Comparison of ENCODE assay signal across 12 cellular contexts in the genomic region with DNA sequence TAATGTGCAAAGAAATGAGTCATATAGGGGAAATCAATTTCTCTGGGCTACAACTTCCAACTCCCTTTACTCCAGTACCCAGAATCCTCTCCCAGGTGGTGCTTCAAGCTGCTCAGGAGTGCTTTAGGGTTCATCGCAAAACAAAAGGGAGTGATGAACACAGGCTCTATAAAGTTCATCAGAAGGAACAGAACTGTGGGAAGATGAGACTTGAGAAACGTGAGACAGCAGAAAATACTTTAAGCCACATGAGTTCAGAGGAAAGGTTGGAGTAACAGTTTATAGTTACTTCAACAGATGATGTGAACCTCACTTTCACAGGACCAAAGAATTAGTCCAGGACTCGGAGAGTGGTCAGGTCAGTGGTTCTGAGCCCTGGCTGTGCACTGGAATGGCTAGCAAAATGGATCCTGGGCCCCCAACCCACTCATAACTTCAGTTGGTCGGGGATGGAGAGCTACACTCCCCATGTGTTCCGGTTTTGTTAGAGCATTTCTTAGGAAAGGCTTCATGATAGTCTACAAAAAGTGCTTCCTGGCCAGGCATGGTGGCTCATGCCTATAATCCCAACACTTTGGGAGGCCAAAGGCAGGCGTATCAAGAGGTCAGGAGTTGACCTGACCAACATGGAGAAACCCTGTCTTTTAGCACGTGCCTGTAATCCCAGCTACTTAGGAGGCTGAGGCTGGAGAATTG. TPM values are rescaled to one million over a fixed set of nuclear protein-coding genes. Genes with fewer than 3 reads are reported as not detected.
DNase-seq lines count a peak whose midpoint lies in the region; ATAC-seq, FAIRE-seq and TF ChIP-seq lines count a peak whose summit lies in the region.
"Had no signal": no experiment of that assay in that cellular context is flagged by ENCODE, and none has a peak within 500 bp of the region (broad histone marks: within the 10 kb centered on the region; RNA-seq: fewer than 3 reads in every experiment).

No MANE protein-coding gene starts in this region.

- CTCF ChIA-PET in SK-N-SH (lab: Yijun Ruan, JAX), result interaction anchor here (1.6 kb wide), 1 partner anchor 143 kb away, joined by 5 read pairs; no protein-coding TSS in a partner anchor

- peak overlapping the region; percentile 99 for H3K4me3 Mint-ChIP-seq in neural crest cell
- H3K4me3 Mint-ChIP-seq: T-cell had no signal

- H3K9me3 ChIP-seq in SK-N-SH, result no peaks in the 10 kb centered on the region
- peaks cover 18% of the 10 kb centered on the region for H3K9me3 ChIP-seq in WERI-Rb-1 (ENCODE audit: severe bottlenecking)

- H3K27ac ChIP-seq in SK-N-SH (ENCODE audit: low read depth in 2 of 2, low read length in 1 of 2), result peak overlapping the region; percentile 8 to 77; a peak in 2 of 4 replicates
- H3K27ac ChIP-seq in WERI-Rb-1, result no peak overlapping the region

- H3K79me2 ChIP-seq in SK-N-SH (ENCODE audit: insufficient read depth), result peaks cover 48% of the 10 kb centered on the region

- peaks cover 5 to 29% of the 10 kb centered on the region in 2 experiments for H3K4me1 ChIP-seq in SK-N-SH (ENCODE audit: control insufficient read depth in 1 of 2, insufficient read depth in 2 of 2, low read depth in 1 of 2, low read length in 1 of 2)

- H3K27me3 ChIP-seq in SK-N-SH (ENCODE audit: insufficient read depth) (no peaks in the 10 kb centered on the region), WERI-Rb-1 (ENCODE audit: insufficient read depth, low read depth, severe bottlenecking) (no peaks in the 10 kb centered on the region)

- WGBS in SK-N-SH (ENCODE audit: low lambda C conversion rate), result 92% methylated on average over 6 of the region's 7 CpGs

- peaks cover 78% of the 10 kb centered on the region for H3K36me3 Mint-ChIP-seq in neural crest cell (ENCODE audit: low read depth)

- H3K36me3 ChIP-seq in SK-N-SH (replicated peaks in 1 of 2; ENCODE audit: control insufficient read depth in 1 of 2, insufficient read depth in 2 of 2, low read length in 1 of 2) (peaks cover 58 to 61% of the 10 kb centered on the region in 2 experiments), WERI-Rb-1 (peaks cover 93% of the 10 kb centered on the region)

- H3K9ac ChIP-seq in SK-N-SH, result no peak overlapping the region

- no peak overlapping the region for H3K4me3 ChIP-seq in SK-N-SH (ENCODE audit: low read depth in 2 of 2, low read length in 1 of 2)
- H3K4me3 ChIP-seq in WERI-Rb-1 (ENCODE audit: low read depth, low read length), result no peak overlapping the region

- peaks cover 90% of the 10 kb centered on the region for H3F3A ChIP-seq in SK-N-SH (replicated peaks; ENCODE audit: insufficient read depth)

- peaks cover 5% of the 10 kb centered on the region for H3K9me3 Mint-ChIP-seq in neural crest cell
- H3K9me3 Mint-ChIP-seq: T-cell had no signal

- TF ChIP-seq CTCF in SK-N-SH (IDR thresholded peaks at IDR 0.05) (no peak), neural crest cell (conservative IDR thresholded peaks at IDR 0.05) (no peak), WERI-Rb-1 (IDR thresholded peaks at IDR 0.05; ENCODE audit: low read depth, low read length) (no peak)

- peaks cover 40% of the 10 kb centered on the region for H3K4me1 Mint-ChIP-seq in neural crest cell

- peaks cover 2% of the 10 kb centered on the region for H3K27me3 Mint-ChIP-seq in neural crest cell (ENCODE audit: low read depth)
- H3K27me3 Mint-ChIP-seq: T-cell had no signal

- no peak overlapping the region for H3K27ac Mint-ChIP-seq in neural crest cell (ENCODE audit: unreplicated experiment)

- H3K9me2 ChIP-seq in SK-N-SH, result no peaks in the 10 kb centered on the region

- peaks cover 59% of the 10 kb centered on the region for H4K20me1 ChIP-seq in SK-N-SH (ENCODE audit: insufficient read depth)

- no peak overlapping the region for H2AFZ ChIP-seq in SK-N-SH (ENCODE audit: low read depth)

- ATAC-seq in SK-N-SH treated with all-trans-retinoic acid at 6 μM for 48 hours, result no peak
- ATAC-seq: T-cell had no signal

- no peak for TF ChIP-seq EP300 in SK-N-SH (IDR thresholded peaks at IDR 0.05; ENCODE audit: borderline replicate concordance in 1 of 2, low read depth in 1 of 2, low read length in 1 of 2)

- no peak for TF ChIP-seq RAD21 in SK-N-SH (IDR thresholded peaks at IDR 0.05; ENCODE audit: low read length)

- H3K4me2 ChIP-seq in SK-N-SH, result no peak overlapping the region

- FAIRE-seq in HTR-8/SVneo (lab: Jason Lieb, UNC), result no peak

- POLR2A ChIA-PET in SK-N-SH (lab: Yijun Ruan, JAX), result interaction anchor here (1.1 kb wide), 1 partner anchor 25 kb away, joined by 5 read pairs; no protein-coding TSS in a partner anchor

- DNase-seq in SK-N-SH (no peak), HT-29 (ENCODE audit: low spot score) (peak; percentile 29), neural crest cell (ENCODE audit: low read depth, low spot score) (no peak), HTR-8/SVneo (ENCODE audit: insufficient read length, low spot score) (no peak), WERI-Rb-1 (no peak), pons (ENCODE audit: low spot score) (no peak)
- peak; percentile 38 to 44 for DNase-seq in activated T-cell treated with anti-CD3 and anti-CD28 coated beads, Interleukin-2, amount 50 U/mL, for 48 hours
- DNase-seq: activated effector memory CD4-positive, alpha-beta T cell treated with anti-CD3 and anti-CD28 coated beads, Interleukin-2, amount 50 U/mL, for 16 hours; glutamatergic neuron; mesenchymal stem cell; T-cell had no signal

TF ChIP-seq in SK-N-SH, 30 proteins besides CTCF, POLR2A, EP300 and RAD21 (continues in another document):
- no peak for TF ChIP-seq REST (IDR thresholded peaks at IDR 0.05; ENCODE audit: low read depth, low read length)

TF ChIP-seq in SK-N-SH treated with all-trans-retinoic acid at 6 μM for 48 hours, 23 proteins besides CTCF, POLR2A, EP300 and RAD21:
- TF ChIP-seq PPARA (CRISPR knock-in tag; IDR thresholded peaks at IDR 0.05; ENCODE audit: borderline replicate concordance) (no peak), SNAI2 (CRISPR knock-in tag; IDR thresholded peaks at IDR 0.05) (no peak), BACH2 (CRISPR knock-in tag; IDR thresholded peaks at IDR 0.05; ENCODE audit: borderline replicate concordance) (no peak), ZNF8 (CRISPR knock-in tag; IDR thresholded peaks at IDR 0.05) (no peak), CSDC2 (CRISPR knock-in tag; IDR thresholded peaks at IDR 0.05) (no peak), GLIS3 (CRISPR knock-in tag; IDR thresholded peaks at IDR 0.05) (no peak), ESRRG (CRISPR knock-in tag; IDR thresholded peaks at IDR 0.05) (no peak), ZNF565 (CRISPR knock-in tag; conservative IDR thresholded peaks at IDR 0.05; ENCODE audit: low read depth) (no peak)
- TF ChIP-seq, protein P1, sequence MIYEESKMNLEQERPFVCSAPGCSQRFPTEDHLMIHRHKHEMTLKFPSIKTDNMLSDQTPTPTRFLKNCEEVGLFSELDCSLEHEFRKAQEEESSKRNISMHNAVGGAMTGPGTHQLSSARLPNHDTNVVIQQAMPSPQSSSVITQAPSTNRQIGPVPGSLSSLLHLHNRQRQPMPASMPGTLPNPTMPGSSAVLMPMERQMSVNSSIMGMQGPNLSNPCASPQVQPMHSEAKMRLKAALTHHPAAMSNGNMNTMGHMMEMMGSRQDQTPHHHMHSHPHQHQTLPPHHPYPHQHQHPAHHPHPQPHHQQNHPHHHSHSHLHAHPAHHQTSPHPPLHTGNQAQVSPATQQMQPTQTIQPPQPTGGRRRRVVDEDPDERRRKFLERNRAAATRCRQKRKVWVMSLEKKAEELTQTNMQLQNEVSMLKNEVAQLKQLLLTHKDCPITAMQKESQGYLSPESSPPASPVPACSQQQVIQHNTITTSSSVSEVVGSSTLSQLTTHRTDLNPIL (CRISPR knock-in tag; IDR thresholded peaks at IDR 0.05; ENCODE audit: low read depth), result no peak

RNA-seq across cellular contexts. Expression of gene RPL12, which starts 4.3 kb away (rescaled TPM):
- polyA plus RNA-seq in SK-N-SH (2012; rRNA removed), result 3,270 and 3,754 TPM in 2 replicates
- polyA plus RNA-seq in SK-N-SH (2012; cell fraction: cytosol; rRNA removed), result 3,350 and 3,639 TPM in 2 replicates
- 595 and 635 TPM in 2 replicates for polyA plus RNA-seq in SK-N-SH (2012; cell fraction: nucleus; rRNA removed)
- total RNA-seq in HT-29 (2014; rRNA removed; shearing (Covaris generic)), result 1,249 and 1,284 TPM in 2 replicates
- 1,131 and 1,237 TPM in 2 replicates for total RNA-seq in neural crest cell

RNA-seq across cellular contexts. Expression of gene LRSAM1, which starts 4.4 kb away (rescaled TPM):
- 5.5 and 8.0 TPM in 2 replicates for polyA plus RNA-seq in SK-N-SH (2012; rRNA removed)
- polyA plus RNA-seq in SK-N-SH (2012; cell fraction: cytosol; rRNA removed), result 5.1 and 7.8 TPM in 2 replicates
- polyA plus RNA-seq in SK-N-SH (2012; cell fraction: nucleus; rRNA removed), result 35.0 and 51.3 TPM in 2 replicates
- 14.9 and 20.6 TPM in 2 replicates for total RNA-seq in HT-29 (2014; rRNA removed; shearing (Covaris generic))
- 17.3 and 21.5 TPM in 2 replicates for total RNA-seq in neural crest cell

RNA-seq across cellular contexts. Expression of gene ZNF79, which starts 22.7 kb away (rescaled TPM):
- polyA plus RNA-seq in SK-N-SH (2012; rRNA removed), result 4.6 and 5.9 TPM in 2 replicates
- 2.3 and 3.5 TPM in 2 replicates for polyA plus RNA-seq in SK-N-SH (2012; cell fraction: cytosol; rRNA removed)
- polyA plus RNA-seq in SK-N-SH (2012; cell fraction: nucleus; rRNA removed), result 15.7 and 16.9 TPM in 2 replicates
- total RNA-seq in HT-29 (2014; rRNA removed; shearing (Covaris generic)), result 5.6 and 9.3 TPM in 2 replicates
- 13.2 TPM in 2 replicates for total RNA-seq in neural crest cell

RNA-seq across cellular contexts. Expression of gene SLC2A8, which starts 49.9 kb away (rescaled TPM):
- 15.1 and 18.7 TPM in 2 replicates for polyA plus RNA-seq in SK-N-SH (2012; rRNA removed)
- 5.2 and 9.6 TPM in 2 replicates for polyA plus RNA-seq in SK-N-SH (2012; cell fraction: cytosol; rRNA removed)
- polyA plus RNA-seq in SK-N-SH (2012; cell fraction: nucleus; rRNA removed), result 37.0 and 37.3 TPM in 2 replicates
- total RNA-seq in HT-29 (2014; rRNA removed; shearing (Covaris generic)), result 36.2 and 37.5 TPM in 2 replicates
- total RNA-seq in neural crest cell, result 31.0 and 37.2 TPM in 2 replicates

Comparison
In these comparisons a context has a peak if more than half of its experiments do, and no peak if none do; other contexts are left out.
1. DNase-seq: peak in HT-29 (single experiment) and activated T-cell treated with anti-CD3 and anti-CD28 coated beads, Interleukin-2, amount 50 U/mL, for 48 hours (2 of 2); none in SK-N-SH (single experiment), neural crest cell (single experiment), HTR-8/SVneo (single experiment), WERI-Rb-1 (single experiment) and pons (single experiment).